ENCODE assay signal across 1 cellular context in genomic region chr12:113649256-113649830, GRCh38.
TF ChIP-seq lines count a peak whose summit lies in the region.

No MANE protein-coding gene starts in this region.

TF ChIP-seq in K562, 482 proteins besides CTCF, POLR2A, EP300 and RAD21 (continued from another document and continues in another):
- TF ChIP-seq DNMT1 (IDR thresholded peaks at IDR 0.05) (no peak), BDP1 (IDR thresholded peaks at IDR 0.05; ENCODE audit: insufficient read depth, insufficient read length) (no peak), ZFX (CRISPR knock-in tag; IDR thresholded peaks at IDR 0.05) (peak; percentile 80), RNF219 (CRISPR knock-in tag; IDR thresholded peaks at IDR 0.05) (no peak), ZBTB2 (IDR thresholded peaks at IDR 0.05) (peak; percentile 83), ELK1 (CRISPR knock-in tag; IDR thresholded peaks at IDR 0.05) (no peak), FIP1L1 (IDR thresholded peaks at IDR 0.05; ENCODE audit: low read depth, low read length, poor library complexity, severe bottlenecking) (no peak), PBX2 (CRISPR knock-in tag; IDR thresholded peaks at IDR 0.05; ENCODE audit: low read depth) (peak; percentile 19; the same call in 1 of the 2 replicates), PBX2 (tag; conservative IDR thresholded peaks at IDR 0.05; ENCODE audit: low read depth) (peak; percentile 98), ZNF23 (CRISPR knock-in tag; IDR thresholded peaks at IDR 0.05) (0 out of 2 replicates have a peak, but pooled peaks have one; percentile 25), TEAD1 (CRISPR knock-in tag; IDR thresholded peaks at IDR 0.05) (peak; percentile 73 to 91), ZNF561 (CRISPR knock-in tag; conservative IDR thresholded peaks at IDR 0.05) (no peak), ZKSCAN1 (IDR thresholded peaks at IDR 0.05; ENCODE audit: low read depth, low read length) (peak; percentile 75; the same call in 1 of the 2 replicates), KAT8 (IDR thresholded peaks at IDR 0.05; ENCODE audit: low read depth) (no peak), ZNF354B (CRISPR knock-in tag; IDR thresholded peaks at IDR 0.05) (0 out of 2 replicates have a peak, but pooled peaks have one; percentile 55), HLTF (IDR thresholded peaks at IDR 0.05) (peak; percentile 92), ZBTB7A (IDR thresholded peaks at IDR 0.05; ENCODE audit: borderline replicate concordance, control insufficient read depth, low read depth, low read length) (peak; percentile 48), STAT6 (CRISPR knock-in tag; IDR thresholded peaks at IDR 0.05) (0 out of 2 replicates have a peak, but pooled peaks have one; percentile 69), IRF2 (CRISPR knock-in tag; IDR thresholded peaks at IDR 0.05) (no peak), THAP12 (CRISPR knock-in tag; IDR thresholded peaks at IDR 0.05) (no peak), DDX20 (tag; IDR thresholded peaks at IDR 0.05; ENCODE audit: low read depth) (no peak), ZNF551 (CRISPR knock-in tag; IDR thresholded peaks at IDR 0.05) (no peak), ZNF184 (CRISPR knock-in tag; IDR thresholded peaks at IDR 0.05) (no peak), ZNF655 (CRISPR knock-in tag; IDR thresholded peaks at IDR 0.05) (no peak), JUND (IDR thresholded peaks at IDR 0.05; ENCODE audit: borderline replicate concordance, low read depth, low read length) (peak; percentile 76; the same call in 1 of the 2 replicates), JUND (tag; IDR thresholded peaks at IDR 0.05; ENCODE audit: borderline replicate concordance, low read depth, low read length) (peak; percentile 63; the same call in 2 of the 3 replicates), L3MBTL2 (IDR thresholded peaks at IDR 0.05) (peak; percentile 98), TEAD4 (IDR thresholded peaks at IDR 0.05; ENCODE audit: low read length) (peak; percentile 100), TEAD4 (CRISPR knock-in tag; IDR thresholded peaks at IDR 0.05; ENCODE audit: borderline replicate concordance) (no peak), TBP (optimal IDR thresholded peaks at IDR 0.05; ENCODE audit: low read depth, low read length) (peak; percentile 43), NFE2 (IDR thresholded peaks at IDR 0.05; ENCODE audit: low read depth) (peak; percentile 60; the same call in 1 of the 2 replicates), U2AF2 (optimal IDR thresholded peaks at IDR 0.05; ENCODE audit: low read depth, low read length) (no peak), ZNF318 (IDR thresholded peaks at IDR 0.05; ENCODE audit: borderline replicate concordance in 1 of 2, low read depth in 1 of 2) (peak in 1 of 2 experiments; percentile 90; a peak in 2 of 4 replicates), FOXJ3 (CRISPR knock-in tag; IDR thresholded peaks at IDR 0.05) (no peak), POLR2H (tag; IDR thresholded peaks at IDR 0.05; ENCODE audit: low read depth) (no peak), ADNP (tag; IDR thresholded peaks at IDR 0.05) (peak; percentile 73), SMAD3 (CRISPR knock-in tag; conservative IDR thresholded peaks at IDR 0.05) (peak; percentile 93), TAL1 (IDR thresholded peaks at IDR 0.05) (peak; percentile 100), POLR2AphosphoS2 (IDR thresholded peaks at IDR 0.05; ENCODE audit: low read length) (no peak), ZNF140 (CRISPR knock-in tag; IDR thresholded peaks at IDR 0.05) (no peak)
